8 cellular contexts compared by ENCODE assay signal in genomic region chr9:93567271-93567959, GRCh38. TPM values are rescaled to one million over a fixed set of nuclear protein-coding genes. Genes with fewer than 3 reads are reported as not detected.
A peak's percentile ranks its signal among the peaks of the same experiment; 100 is the strongest.
DNase-seq lines count a peak whose midpoint lies in the region; ATAC-seq and TF ChIP-seq lines count a peak whose summit lies in the region.

No MANE protein-coding gene starts in this region.

- H3K4me1 Mint-ChIP-seq in T-helper 1 cell treated with Interleukin-12 subunit alpha and Interleukin-12 subunit beta and Interleukin-4 antibody, amounts not matched to agents 30 μg/mL and 1 μg/mL, for 36 hours (ENCODE audit: low read depth), result peaks cover 26% of the 10 kb centered on the region
- H3K4me1 Mint-ChIP-seq in natural killer cell treated with Interleukin-12 subunit alpha and Interleukin-12 subunit beta and Interleukin-15 and Interleukin-18, amount 100 ng/mL, for 72 hours (ENCODE audit: low read depth in 2 of 2), result peaks cover 20 to 25% of the 10 kb centered on the region in 2 donors

- H3K27ac Mint-ChIP-seq in T-helper 1 cell treated with Interleukin-12 subunit alpha and Interleukin-12 subunit beta and Interleukin-4 antibody, amounts not matched to agents 30 μg/mL and 1 μg/mL, for 36 hours, result peak overlapping the region; percentile 89
- H3K27ac Mint-ChIP-seq in natural killer cell treated with Interleukin-12 subunit alpha and Interleukin-12 subunit beta and Interleukin-15 and Interleukin-18, amount 100 ng/mL, for 72 hours, result peak overlapping the region; percentile 81 to 86

- peak overlapping the region; percentile 50 to 69 (median 56) for H3K4me3 ChIP-seq in Peyer's patch

- H3K27ac ChIP-seq in Peyer's patch (peak overlapping the region; percentile 91 to 94 (median 92)), epithelial cell of prostate (peak overlapping the region; percentile 84)

- H3K36me3 ChIP-seq in Peyer's patch, result peaks cover 0 to 27% (median 0%) of the 10 kb centered on the region in 3 donors

- TF ChIP-seq POLR2A in Peyer's patch (IDR thresholded peaks at IDR 0.05), result no peak

- DNase-seq in T-helper 1 cell (no peak), Peyer's patch (peak in 2 of 3 donors; percentile 46 to 47), epithelial cell of prostate (ENCODE audit: low read depth, low spot score) (no peak), NK-92 (lab: John Stamatoyannopoulos, UW; ENCODE audit: unreplicated experiment) (no peak)
- no peak for DNase-seq in natural killer cell treated with Interleukin-12 subunit alpha and Interleukin-12 subunit beta and Interleukin-15 and Interleukin-18, amount 100 ng/mL, for 72 hours (ENCODE audit: low spot score)
- DNase-seq in activated CD8-positive, alpha-beta memory T cell treated with anti-CD3 and anti-CD28 coated beads, Interleukin-2, amount 50 U/mL, for 4 hours, result no peak

- peak overlapping the region; percentile 83 for H3K4me3 Mint-ChIP-seq in T-helper 1 cell treated with Interleukin-12 subunit alpha and Interleukin-12 subunit beta and Interleukin-4 antibody, amounts not matched to agents 30 μg/mL and 1 μg/mL, for 36 hours
- H3K4me3 Mint-ChIP-seq in natural killer cell treated with Interleukin-12 subunit alpha and Interleukin-12 subunit beta and Interleukin-15 and Interleukin-18, amount 100 ng/mL, for 72 hours, result peak overlapping the region; percentile 86

- peaks cover 0 to 9% (median 3%) of the 10 kb centered on the region in 4 donors for H3K4me1 ChIP-seq in Peyer's patch

- no peaks in the 10 kb centered on the region for H3K27me3 ChIP-seq in Peyer's patch

- no peak for ATAC-seq in natural killer cell treated with Interleukin-12 subunit alpha and Interleukin-12 subunit beta and Interleukin-15 and Interleukin-18, amount 100 ng/mL, for 72 hours
- ATAC-seq in HG02981 (IDR thresholded peaks at IDR 0.05; ENCODE audit: unreplicated experiment), result no peak

- H3K27me3 Mint-ChIP-seq in T-helper 1 cell treated with Interleukin-12 subunit alpha and Interleukin-12 subunit beta and Interleukin-4 antibody, amounts not matched to agents 30 μg/mL and 1 μg/mL, for 36 hours (ENCODE audit: low read depth), result no peaks in the 10 kb centered on the region
- H3K27me3 Mint-ChIP-seq in natural killer cell treated with Interleukin-12 subunit alpha and Interleukin-12 subunit beta and Interleukin-15 and Interleukin-18, amount 100 ng/mL, for 72 hours, result no peaks in the 10 kb centered on the region

- peaks cover 32% of the 10 kb centered on the region for H3K36me3 Mint-ChIP-seq in T-helper 1 cell treated with Interleukin-12 subunit alpha and Interleukin-12 subunit beta and Interleukin-4 antibody, amounts not matched to agents 30 μg/mL and 1 μg/mL, for 36 hours (ENCODE audit: low read depth)
- peaks cover 30% of the 10 kb centered on the region for H3K36me3 Mint-ChIP-seq in natural killer cell treated with Interleukin-12 subunit alpha and Interleukin-12 subunit beta and Interleukin-15 and Interleukin-18, amount 100 ng/mL, for 72 hours

- H3K9me3 ChIP-seq in Peyer's patch, result no peaks in the 10 kb centered on the region

- H3K9me3 Mint-ChIP-seq in T-helper 1 cell treated with Interleukin-12 subunit alpha and Interleukin-12 subunit beta and Interleukin-4 antibody, amounts not matched to agents 30 μg/mL and 1 μg/mL, for 36 hours, result peaks cover 11% of the 10 kb centered on the region
- H3K9me3 Mint-ChIP-seq in natural killer cell treated with Interleukin-12 subunit alpha and Interleukin-12 subunit beta and Interleukin-15 and Interleukin-18, amount 100 ng/mL, for 72 hours, result no peaks in the 10 kb centered on the region

- TF ChIP-seq CTCF in Peyer's patch (IDR thresholded peaks at IDR 0.05), result no peak

RNA-seq across cellular contexts. Expression of gene PHF2, which starts 9.0 kb away (rescaled TPM):
- total RNA-seq in Peyer's patch, result 10 to 100 TPM; 12.3 to 26.4 (median 19.5) TPM
- 10 to 100 TPM; 14.9 to 19.5 TPM for total RNA-seq in natural killer cell treated with Interleukin-12 subunit alpha and Interleukin-12 subunit beta and Interleukin-15 and Interleukin-18, amount 100 ng/mL, for 72 hours

Comparison
In these comparisons a context has a peak if more than half of its experiments do, and no peak if none do; other contexts are left out.
1. DNase-seq: peak in Peyer's patch (2 of 3); none in T-helper 1 cell (0 of 5), epithelial cell of prostate (single experiment), natural killer cell treated with Interleukin-12 subunit alpha and Interleukin-12 subunit beta and Interleukin-15 and Interleukin-18, amount 100 ng/mL, for 72 hours (single experiment), NK-92 (single experiment) and activated CD8-positive, alpha-beta memory T cell treated with anti-CD3 and anti-CD28 coated beads, Interleukin-2, amount 50 U/mL, for 4 hours (single experiment).